26 cellular contexts compared by ENCODE assay signal in the genomic region with DNA sequence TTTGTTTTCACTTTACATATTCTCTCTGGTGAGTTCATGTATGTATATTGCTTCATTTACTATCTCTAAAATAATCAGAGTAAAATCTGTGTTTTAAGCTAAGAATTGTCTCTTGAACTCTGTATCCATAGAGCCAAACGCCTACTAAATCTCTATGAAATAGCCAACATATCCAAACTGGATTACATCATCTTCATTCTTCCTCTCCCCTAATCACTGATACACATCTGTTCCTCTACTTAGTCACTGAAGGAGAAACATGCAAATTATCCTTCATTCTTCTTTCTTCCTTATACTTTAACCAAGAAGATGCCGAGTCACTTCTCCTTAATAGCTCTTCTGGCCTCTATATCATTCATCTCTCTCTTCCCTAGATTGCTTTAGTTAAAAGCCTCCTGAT.
DNase-seq lines count a peak whose midpoint lies in the region; ATAC-seq, FAIRE-seq and TF ChIP-seq lines count a peak whose summit lies in the region.
"Had no signal": no experiment of that assay in that cellular context is flagged by ENCODE, and none has a peak within 500 bp of the region (broad histone marks: within the 10 kb centered on the region; RNA-seq: fewer than 3 reads in every experiment).

No MANE protein-coding gene starts in this region.

- no peak overlapping the region for H3K4me2 ChIP-seq in astrocyte (ENCODE audit: low read length)

- H3K36me3 ChIP-seq in A673 (ENCODE audit: insufficient read depth, low read length, poor library complexity, severe bottlenecking) (no peaks in the 10 kb centered on the region), HEK293 (ENCODE audit: control insufficient read depth in 2 of 2, insufficient read depth in 1 of 2, low read length in 2 of 2) (no peaks in the 10 kb centered on the region), astrocyte (ENCODE audit: insufficient read depth, low read length) (no peaks in the 10 kb centered on the region), BE2C (no peaks in the 10 kb centered on the region)

- intact Hi-C loops in A673 (cut with micrococcal nuclease; ENCODE audit: unreplicated experiment) = no loop called here

- FAIRE-seq in astrocyte (lab: Jason Lieb, UNC) = peak; percentile 67
- FAIRE-seq: A204.1, GM12891, H54 had no signal

- H3K4me1 Mint-ChIP-seq in astrocyte (ENCODE audit: low read depth, unreplicated experiment) = peaks cover 5% of the 10 kb centered on the region
- H3K4me1 Mint-ChIP-seq: CD4-positive, alpha-beta memory T cell had no signal

- H3K27ac ChIP-seq in A673 (ENCODE audit: low read depth, low read length, poor library complexity, severe bottlenecking) = no peak overlapping the region
- no peak overlapping the region for H3K27ac ChIP-seq in HEK293 (ENCODE audit: extremely low read depth, low read depth, low read length)
- H3K27ac ChIP-seq in astrocyte (ENCODE audit: low read depth, low read length) = no peak overlapping the region

- H3K27me3 ChIP-seq in A673 (replicated peaks; ENCODE audit: insufficient read depth, low read depth, low read length, poor library complexity) = no peaks in the 10 kb centered on the region
- no peaks in the 10 kb centered on the region for H3K27me3 ChIP-seq in astrocyte (ENCODE audit: insufficient read depth, low read length)
- no peaks in the 10 kb centered on the region for H3K27me3 ChIP-seq in BE2C

- H3K36me3 Mint-ChIP-seq in astrocyte (ENCODE audit: low read depth, unreplicated experiment) = no peaks in the 10 kb centered on the region
- H3K36me3 Mint-ChIP-seq: CD4-positive, alpha-beta memory T cell had no signal

- H3K27ac Mint-ChIP-seq in astrocyte (ENCODE audit: unreplicated experiment) = no peak overlapping the region
- H3K27ac Mint-ChIP-seq: CD4-positive, alpha-beta memory T cell had no signal

- no peaks in the 10 kb centered on the region for H3K9me3 ChIP-seq in A673 (ENCODE audit: low read depth, low read length, poor library complexity, severe bottlenecking)
- no peaks in the 10 kb centered on the region for H3K9me3 ChIP-seq in HEK293 (ENCODE audit: control insufficient read depth, insufficient read depth, low read depth, low read length)
- no peaks in the 10 kb centered on the region for H3K9me3 ChIP-seq in astrocyte (ENCODE audit: insufficient read depth, low read depth, low read length)
- no peaks in the 10 kb centered on the region for H3K9me3 ChIP-seq in BE2C

- TF ChIP-seq CTCF in A673 (conservative IDR thresholded peaks at IDR 0.05; ENCODE audit: low read depth, low read length) (no peak), HEK293 (tag by site-specific recombination; IDR thresholded peaks at IDR 0.05) (no peak), astrocyte (IDR thresholded peaks at IDR 0.05; ENCODE audit: insufficient read depth, low read depth, low read length) (no peak), BE2C (IDR thresholded peaks at IDR 0.05; ENCODE audit: low read depth, low read length) (no peak)

- POLR2A ChIA-PET in A673 (lab: Charles Lee; ENCODE audit: low non-redundant PET) (no interaction called here), HEK293 (lab: Yijun Ruan, JAX) (no interaction called here)

- no peak overlapping the region for H3K4me3 Mint-ChIP-seq in astrocyte (ENCODE audit: unreplicated experiment)
- H3K4me3 Mint-ChIP-seq: CD4-positive, alpha-beta memory T cell had no signal

- CTCF ChIA-PET in A673 (lab: Charles Lee) (no interaction called here), HEK293 (lab: Yijun Ruan, JAX) (interaction anchor here (0.6 kb wide), 1 partner anchor 33 kb away, joined by 3 read pairs; no protein-coding TSS in a partner anchor)

- H3K27me3 Mint-ChIP-seq in astrocyte (ENCODE audit: low read depth, unreplicated experiment) = no peaks in the 10 kb centered on the region
- H3K27me3 Mint-ChIP-seq: CD4-positive, alpha-beta memory T cell had no signal

- peak; percentile 25 for DNase-seq in A673 (ENCODE audit: low spot score)
- DNase-seq in astrocyte (ENCODE audit: low read depth) = peak; percentile 12
- peak; percentile 18 for DNase-seq in kidney tubule cell (ENCODE audit: low spot score)
- no peak for DNase-seq in SK-N-DZ (ENCODE audit: low spot score)
- DNase-seq in BE2C = no peak
- DNase-seq in activated naive CD4-positive, alpha-beta T cell treated with Interleukin-2 at 50 U/mL for 16 hours = no peak
- DNase-seq: AML-193; C1 segment of cervical spinal cord; CD4-positive, alpha-beta memory T cell; COR-L47; EL; GDM1; Karpas-422; NCI-H1105; NCI-H1436 treated with DMSO at 0.1 percent for 48 hours; NCI-H1930; NCI-H446 treated with DMSO at 0.1 percent for 48 hours; NCI-H526 treated with DMSO at 0.1 percent for 48 hours; RPMI8226; SHP77; T-helper 1 cell had no signal

- BruUV-seq in A673 (replicated peaks; lab: Mats Ljungman, UMichigan) = no TSS peak

- ATAC-seq in HG02840 (IDR thresholded peaks at IDR 0.05; ENCODE audit: low FRiP score, unreplicated experiment) = no peak

- H3K4me3 ChIP-seq in A673 (ENCODE audit: low read depth, low read length, poor library complexity, severe bottlenecking) (no peak overlapping the region), HEK293 (ENCODE audit: low read depth, low read length) (no peak overlapping the region), astrocyte (ENCODE audit: insufficient read depth, low read depth, low read length) (no peak overlapping the region), BE2C (ENCODE audit: low read depth, low read length) (no peak overlapping the region)

- H3K9ac ChIP-seq in astrocyte (ENCODE audit: low read length) = no peak overlapping the region

- no peak overlapping the region for H2AFZ ChIP-seq in astrocyte (ENCODE audit: low read depth, low read length)

- no peaks in the 10 kb centered on the region for H3K9me3 Mint-ChIP-seq in astrocyte (ENCODE audit: unreplicated experiment)

- no peaks in the 10 kb centered on the region for H4K20me1 ChIP-seq in astrocyte (ENCODE audit: insufficient read depth, low read length)

- H3K79me2 ChIP-seq in astrocyte (ENCODE audit: insufficient read depth, low read length) = no peaks in the 10 kb centered on the region

- H3K4me1 ChIP-seq in A673 (ENCODE audit: insufficient read depth, low read length, poor library complexity, severe bottlenecking) (no peaks in the 10 kb centered on the region), HEK293 (ENCODE audit: control insufficient read depth, insufficient read depth, low read length) (no peaks in the 10 kb centered on the region), astrocyte (ENCODE audit: insufficient read depth, low read length) (no peaks in the 10 kb centered on the region), BE2C (no peaks in the 10 kb centered on the region)

TF ChIP-seq in HEK293, 187 proteins besides CTCF, POLR2A, EP300 and RAD21:
- TF ChIP-seq TCF7L2 (IDR thresholded peaks at IDR 0.05; ENCODE audit: borderline replicate concordance, low read depth, low read length) = peak; percentile 81
- TF ChIP-seq ZNF624 (tag by site-specific recombination; IDR thresholded peaks at IDR 0.05) = no peak
- TF ChIP-seq, protein P1, sequence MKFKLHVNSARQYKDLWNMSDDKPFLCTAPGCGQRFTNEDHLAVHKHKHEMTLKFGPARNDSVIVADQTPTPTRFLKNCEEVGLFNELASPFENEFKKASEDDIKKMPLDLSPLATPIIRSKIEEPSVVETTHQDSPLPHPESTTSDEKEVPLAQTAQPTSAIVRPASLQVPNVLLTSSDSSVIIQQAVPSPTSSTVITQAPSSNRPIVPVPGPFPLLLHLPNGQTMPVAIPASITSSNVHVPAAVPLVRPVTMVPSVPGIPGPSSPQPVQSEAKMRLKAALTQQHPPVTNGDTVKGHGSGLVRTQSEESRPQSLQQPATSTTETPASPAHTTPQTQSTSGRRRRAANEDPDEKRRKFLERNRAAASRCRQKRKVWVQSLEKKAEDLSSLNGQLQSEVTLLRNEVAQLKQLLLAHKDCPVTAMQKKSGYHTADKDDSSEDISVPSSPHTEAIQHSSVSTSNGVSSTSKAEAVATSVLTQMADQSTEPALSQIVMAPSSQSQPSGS (tag by site-specific recombination; IDR thresholded peaks at IDR 0.05; ENCODE audit: low read depth) = peak; percentile 77

Comparison
In these comparisons a context has a peak if more than half of its experiments do, and no peak if none do; other contexts are left out.
1. DNase-seq: peak in A673 (single experiment), astrocyte (single experiment) and kidney tubule cell (single experiment); none in SK-N-DZ (single experiment), BE2C (single experiment) and activated naive CD4-positive, alpha-beta T cell treated with Interleukin-2 at 50 U/mL for 16 hours (single experiment).